Comparison of ENCODE assay signal across 10 cellular contexts in genomic region chr15:73983773-73984172, GRCh38. TPM values are rescaled to one million over a fixed set of nuclear protein-coding genes. Genes with fewer than 3 reads are reported as not detected.
A peak's percentile ranks its signal among the peaks of the same experiment; 100 is the strongest.
DNase-seq lines count a peak whose midpoint lies in the region; TF ChIP-seq lines count a peak whose summit lies in the region.
"Had no signal": no experiment of that assay in that cellular context is flagged by ENCODE, and none has a peak within 500 bp of the region (broad histone marks: within the 10 kb centered on the region; RNA-seq: fewer than 3 reads in every experiment).

No MANE protein-coding gene starts in this region.

- peaks cover 3% of the 10 kb centered on the region for H3K27me3 Mint-ChIP-seq in progenitor cell of endocrine pancreas

- H3K9me3 ChIP-seq in GM23248 (ENCODE audit: low read depth), result no peaks in the 10 kb centered on the region
- H3K9me3 ChIP-seq in SJSA1 (replicated peaks), result no peaks in the 10 kb centered on the region
- no peaks in the 10 kb centered on the region for H3K9me3 ChIP-seq in right atrium auricular region
- H3K9me3 ChIP-seq in skeletal muscle tissue (ENCODE audit: control insufficient read depth in 3 of 3, low read length in 3 of 3), result no peaks in the 10 kb centered on the region

- no peak overlapping the region for H3K27ac Mint-ChIP-seq in progenitor cell of endocrine pancreas

- H3F3A ChIP-seq in GM23248 (ENCODE audit: insufficient read depth), result peaks cover 12% of the 10 kb centered on the region

- H3K36me3 ChIP-seq in GM23248 (ENCODE audit: low read depth) (no peaks in the 10 kb centered on the region), SJSA1 (peaks cover 14% of the 10 kb centered on the region), right atrium auricular region (peaks cover 7% of the 10 kb centered on the region), skeletal muscle tissue (ENCODE audit: control insufficient read depth in 3 of 3, insufficient read depth in 3 of 3, low read length in 3 of 3) (peaks cover 20 to 25% (median 23%) of the 10 kb centered on the region in 3 donors)

- peak overlapping the region; percentile 69 for H3K4me2 ChIP-seq in GM23248 (ENCODE audit: unreplicated experiment)

- no peaks in the 10 kb centered on the region for H3K9me2 ChIP-seq in GM23248 (ENCODE audit: insufficient read depth)

- H3K9ac ChIP-seq in GM23248 (peak overlapping the region; percentile 73), skeletal muscle tissue (ENCODE audit: low read depth in 1 of 3, low read length in 3 of 3) (peak overlapping the region in 1 of 3 donors; percentile 32)

- DNase-seq in GM23248 (no peak), SJSA1 (ENCODE audit: low read depth in 1 of 2, low spot score in 2 of 2) (no peak), right atrium auricular region (ENCODE audit: low spot score) (no peak), mucosa of gallbladder (ENCODE audit: low spot score) (no peak), GM13976 (ENCODE audit: low spot score) (no peak), progenitor cell of endocrine pancreas (ENCODE audit: low spot score, unreplicated experiment) (no peak), putamen (ENCODE audit: low spot score) (no peak)
- DNase-seq: H9 had no signal

- no peak overlapping the region for H3K4me3 Mint-ChIP-seq in progenitor cell of endocrine pancreas (ENCODE audit: low read depth)
- H3K4me3 Mint-ChIP-seq: CD8-positive, alpha-beta T cell; H9 had no signal

- no peaks in the 10 kb centered on the region for H3K27me3 ChIP-seq in GM23248 (replicated peaks; ENCODE audit: insufficient read depth)
- H3K27me3 ChIP-seq in SJSA1 (replicated peaks), result no peaks in the 10 kb centered on the region
- H3K27me3 ChIP-seq in right atrium auricular region, result no peaks in the 10 kb centered on the region
- no peaks in the 10 kb centered on the region for H3K27me3 ChIP-seq in skeletal muscle tissue (ENCODE audit: control insufficient read depth in 3 of 3, insufficient read depth in 3 of 3, low read length in 3 of 3)

- H3K27ac ChIP-seq in GM23248, result peak overlapping the region; percentile 92
- H3K27ac ChIP-seq in SJSA1, result peak overlapping the region; percentile 57; the same call in 1 of the 2 replicates
- H3K27ac ChIP-seq in right atrium auricular region, result peak overlapping the region; percentile 92 to 95
- H3K27ac ChIP-seq in skeletal muscle tissue (ENCODE audit: low read depth, low read length), result peak overlapping the region; percentile 90

- H3K4me3 ChIP-seq in GM23248, result no peak overlapping the region
- no peak overlapping the region for H3K4me3 ChIP-seq in SJSA1
- H3K4me3 ChIP-seq in right atrium auricular region, result no peak overlapping the region
- no peak overlapping the region for H3K4me3 ChIP-seq in skeletal muscle tissue (ENCODE audit: low read length in 3 of 3)

- WGBS in GM23248 (ENCODE audit: low coverage in 1 of 2, low lambda C conversion rate in 2 of 2, missing lambda C conversion rate in 2 of 2), 2 experiments, result 85 to 86% methylated on average over 9 of the region's 9 CpGs

- H3K4me1 Mint-ChIP-seq in progenitor cell of endocrine pancreas (ENCODE audit: low read depth), result peaks cover 1% of the 10 kb centered on the region

- no peak for TF ChIP-seq CTCF in right atrium auricular region (IDR thresholded peaks at IDR 0.05)
- TF ChIP-seq CTCF in GM13976 (IDR thresholded peaks at IDR 0.05; ENCODE audit: borderline replicate concordance, control extremely low read depth, extremely low read depth, insufficient read depth, missing control alignments), result no peak
- no peak for TF ChIP-seq CTCF in progenitor cell of endocrine pancreas (IDR thresholded peaks at IDR 0.05; ENCODE audit: unreplicated experiment)

- no peaks in the 10 kb centered on the region for H4K20me1 ChIP-seq in GM23248 (ENCODE audit: insufficient read depth)

- no peak overlapping the region for H2AFZ ChIP-seq in GM23248

- in situ Hi-C loops in GM23248 (cut with MboI) (no loop called here), GM13976 (cut with MboI; ENCODE audit: low sequenced_read_pairs, unreplicated experiment) (no loop called here)

- H3K4me1 ChIP-seq in GM23248 (ENCODE audit: insufficient read depth) (peaks cover 46% of the 10 kb centered on the region), SJSA1 (replicated peaks) (peaks cover 48% of the 10 kb centered on the region), right atrium auricular region (peaks cover 0 to 78% of the 10 kb centered on the region in 2 donors), skeletal muscle tissue (ENCODE audit: control insufficient read depth in 3 of 3, insufficient read depth in 3 of 3, low read length in 3 of 3) (peaks cover 64 to 75% (median 72%) of the 10 kb centered on the region in 3 donors)

- no peaks in the 10 kb centered on the region for H3K36me3 Mint-ChIP-seq in progenitor cell of endocrine pancreas (ENCODE audit: insufficient read depth)

- no peaks in the 10 kb centered on the region for H3K9me3 Mint-ChIP-seq in progenitor cell of endocrine pancreas (ENCODE audit: low read depth)
- H3K9me3 Mint-ChIP-seq: CD8-positive, alpha-beta T cell; H9 had no signal

- H3K79me2 ChIP-seq in GM23248 (ENCODE audit: insufficient read depth), result no peaks in the 10 kb centered on the region

RNA-seq across cellular contexts. Expression of gene STOML1, which starts 8.3 kb away (rescaled TPM):
- 27.8 and 43.9 TPM in 2 replicates for total RNA-seq in GM23248 (2014; rRNA removed; shearing (Covaris generic))
- 26.9 and 27.2 TPM in 2 replicates for polyA plus RNA-seq in GM23248 (2016; fragmentation: Nextera tagmentation; extraction: Ambion mirVana)
- total RNA-seq in SJSA1 (2014; rRNA removed; shearing (Covaris generic)), result 21.1 and 22.4 TPM in 2 replicates
- total RNA-seq in right atrium auricular region, result 10 to 100 TPM; 11.8 to 23.5 TPM
- total RNA-seq in skeletal muscle tissue, result 14.1 TPM
- 20.3 TPM for total RNA-seq in mucosa of gallbladder
- total RNA-seq in progenitor cell of endocrine pancreas, result 8.0 and 8.7 TPM in 2 replicates

RNA-seq across cellular contexts. Expression of gene PML, which starts 10.7 kb away (rescaled TPM):
- 55.3 and 74.7 TPM in 2 replicates for total RNA-seq in GM23248 (2014; rRNA removed; shearing (Covaris generic))
- polyA plus RNA-seq in GM23248 (2016; fragmentation: Nextera tagmentation; extraction: Ambion mirVana), result 52.9 and 58.0 TPM in 2 replicates
- total RNA-seq in SJSA1 (2014; rRNA removed; shearing (Covaris generic)), result 27.1 and 41.6 TPM in 2 replicates
- total RNA-seq in right atrium auricular region (10 to 100 TPM; 27.3 to 36.1 TPM), skeletal muscle tissue (14.1 TPM), mucosa of gallbladder (59.6 TPM), progenitor cell of endocrine pancreas (27.8 and 29.9 TPM in 2 replicates)

RNA-seq across cellular contexts. Expression of gene LOXL1, which starts 57.5 kb away (rescaled TPM):
- total RNA-seq in GM23248 (2014; rRNA removed; shearing (Covaris generic)), result 534 and 540 TPM in 2 replicates
- 396 and 401 TPM in 2 replicates for polyA plus RNA-seq in GM23248 (2016; fragmentation: Nextera tagmentation; extraction: Ambion mirVana)
- total RNA-seq in SJSA1 (2014; rRNA removed; shearing (Covaris generic)), result 8.3 and 10.1 TPM in 2 replicates
- total RNA-seq in right atrium auricular region, result 10 to 100 TPM; 22.2 to 59.0 TPM
- total RNA-seq in skeletal muscle tissue, result 7.8 TPM
- total RNA-seq in mucosa of gallbladder, result 20.2 TPM
- total RNA-seq in progenitor cell of endocrine pancreas, result 17.1 and 17.4 TPM in 2 replicates
